In the genomic region with DNA sequence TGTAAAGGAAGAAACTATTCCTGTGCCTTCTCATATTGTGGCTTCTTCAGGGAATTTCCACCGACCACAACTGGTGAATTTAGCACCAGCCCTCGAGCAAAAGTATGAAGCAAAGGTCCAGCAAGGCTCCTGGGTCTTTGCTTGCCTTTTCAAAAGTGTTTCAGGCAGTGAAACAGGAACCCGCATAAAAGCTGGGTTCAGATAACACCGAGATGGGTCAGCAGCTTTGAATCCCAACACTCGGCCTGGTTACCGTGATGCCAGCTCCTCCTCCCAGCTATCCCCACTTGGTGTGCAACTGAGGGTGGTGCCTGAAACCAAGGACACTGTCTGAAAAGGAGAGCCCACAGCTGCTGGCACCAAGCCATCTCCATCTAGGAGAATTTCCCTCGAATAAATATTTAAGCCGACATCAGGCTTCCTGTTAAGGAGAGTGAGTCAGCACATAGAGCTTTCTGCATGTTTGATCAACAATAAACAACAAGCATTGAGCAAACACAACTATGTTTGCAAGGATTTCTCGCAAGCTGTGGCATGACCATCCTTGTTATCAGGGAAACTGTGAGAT, we compare ENCODE assay signal across 10 cellular contexts.
A peak's percentile ranks its signal among the peaks of the same experiment; 100 is the strongest.
DNase-seq lines count a peak whose midpoint lies in the region; ATAC-seq, FAIRE-seq and TF ChIP-seq lines count a peak whose summit lies in the region.
"Had no signal": no experiment of that assay in that cellular context is flagged by ENCODE, and none has a peak within 500 bp of the region (broad histone marks: within the 10 kb centered on the region; RNA-seq: fewer than 3 reads in every experiment).

No MANE protein-coding gene starts in this region.

- no peak for TF ChIP-seq CTCF in A549 (IDR thresholded peaks at IDR 0.05)
- TF ChIP-seq CTCF in astrocyte of the cerebellum (IDR thresholded peaks at IDR 0.05; ENCODE audit: low read depth, low read length, missing control alignments), result no peak
- TF ChIP-seq CTCF in GM23338 (conservative IDR thresholded peaks at IDR 0.05; ENCODE audit: low read depth in 2 of 2), result no peak

- H3K4me1 ChIP-seq in A549 (peaks cover 57% of the 10 kb centered on the region), GM23338 (ENCODE audit: insufficient read depth) (no peaks in the 10 kb centered on the region; the same call in 1 of the 2 replicates)

- H3K27ac ChIP-seq in A549 (peak overlapping the region; percentile 71 to 86), GM23338 (ENCODE audit: low read depth) (no peak overlapping the region)

- peaks cover 2 to 25% (median 4%) of the 10 kb centered on the region in 3 donors for H3K27me3 Mint-ChIP-seq in immature natural killer cell (ENCODE audit: low read depth in 3 of 3)
- H3K27me3 Mint-ChIP-seq in GM23338 (ENCODE audit: insufficient read depth, low read depth, poor library complexity), result peaks cover 1% of the 10 kb centered on the region

- FAIRE-seq in A549 (lab: Jason Lieb, UNC), result peak; percentile 99
- FAIRE-seq: G401.6, TTC549 had no signal

- H3K79me2 ChIP-seq in GM23338 (replicated peaks; ENCODE audit: insufficient read depth), result no peaks in the 10 kb centered on the region

- peaks cover 0 to 3% (median 0%) of the 10 kb centered on the region in 6 donors for H3K9me3 Mint-ChIP-seq in immature natural killer cell
- H3K9me3 Mint-ChIP-seq in GM23338, result no peaks in the 10 kb centered on the region

- no peaks in the 10 kb centered on the region for H3K27me3 ChIP-seq in GM23338 (ENCODE audit: insufficient read depth)

- peak overlapping the region; percentile 75 for H3K4me2 ChIP-seq in A549
- H3K4me2 ChIP-seq in GM23338, result no peak overlapping the region

- H4K20me1 ChIP-seq in GM23338 (replicated peaks; ENCODE audit: insufficient read depth), result no peaks in the 10 kb centered on the region

- H3K4me3 ChIP-seq in A549 (no peak overlapping the region), astrocyte of the cerebellum (ENCODE audit: low read depth, low read length) (no peak overlapping the region), GM23338 (no peak overlapping the region)

- peaks cover 3% of the 10 kb centered on the region; the same call in 1 of the 2 replicates for H3K9me2 ChIP-seq in GM23338 (ENCODE audit: insufficient read depth)

- peaks cover 4% of the 10 kb centered on the region; the same call in 1 of the 2 replicates for H3K36me3 ChIP-seq in GM23338 (ENCODE audit: insufficient read depth)

- in situ Hi-C loops in astrocyte of the cerebellum (cut with HindIII; ENCODE audit: low sequenced_read_pairs), result no loop called here

- no peak overlapping the region for H3K27ac Mint-ChIP-seq in immature natural killer cell
- no peak overlapping the region for H3K27ac Mint-ChIP-seq in GM23338

- no peak overlapping the region for H2AFZ ChIP-seq in GM23338

- no peak overlapping the region for H3K4me3 Mint-ChIP-seq in immature natural killer cell
- H3K4me3 Mint-ChIP-seq in GM23338, result no peak overlapping the region

- no peaks in the 10 kb centered on the region for H3F3A ChIP-seq in GM23338 (replicated peaks; ENCODE audit: low read depth)

- peaks cover 6 to 19% of the 10 kb centered on the region in 2 donors for H3K4me1 Mint-ChIP-seq in immature natural killer cell
- peaks cover 6% of the 10 kb centered on the region; the same call in 2 of the 3 replicates for H3K4me1 Mint-ChIP-seq in GM23338

- TF ChIP-seq EP300 in A549 (IDR thresholded peaks at IDR 0.05), result peak; percentile 85 to 86; a peak in 3 of 5 replicates

- WGBS in A549 (ENCODE audit: missing lambda C conversion rate), result 3% methylated on average over 9 of the region's 9 CpGs

- no peak for TF ChIP-seq POLR2A in A549 (IDR thresholded peaks at IDR 0.05; ENCODE audit: low read length)

- peak; percentile 36 to 57 for TF ChIP-seq RAD21 in A549 (conservative IDR thresholded peaks at IDR 0.05 in 1 of 2, IDR thresholded peaks at IDR 0.05 in 1 of 2)

- CTCF ChIA-PET in A549 (lab: Yijun Ruan, JAX), result interaction anchor here (1.3 to 4.3 kb wide), 5 partner anchors 70 to 226 kb away, joined by 3 to 23 read pairs (median 8); partner anchors contain the start of gene ANTXR1

- POLR2A ChIA-PET in A549 (lab: Yijun Ruan, JAX), result interaction anchor here (1.0 to 1.8 kb wide), 6 partner anchors 9 to 224 kb away, joined by 3 to 5 read pairs (median 3); no protein-coding TSS in a partner anchor

- H3K36me3 Mint-ChIP-seq in immature natural killer cell (no peaks in the 10 kb centered on the region), GM23338 (ENCODE audit: low read depth) (peaks cover 23% of the 10 kb centered on the region)

- intact Hi-C loops in left colon (cut with DNase I, micrococcal nuclease), result no loop called here

- ATAC-seq in A549 (peak; percentile 87 to 90), left colon (peak; percentile 41), GM23338 (no peak)

- DNase-seq in A549 (ENCODE audit: low read depth in 1 of 2, low spot score in 1 of 2) (peak; percentile 80 to 97), LHCN-M2 (ENCODE audit: low read depth) (peak; percentile 89), astrocyte of the cerebellum (ENCODE audit: low read depth) (peak; percentile 61), left colon (peak; percentile 33 to 63), iPS-NIHi11 (ENCODE audit: low spot score) (no peak), immature natural killer cell (no peak), epidermal melanocyte (ENCODE audit: insufficient read length, low spot score) (no peak), GM23338 (ENCODE audit: low spot score) (no peak)

- H3K9me3 ChIP-seq in A549, result no peaks in the 10 kb centered on the region

TF ChIP-seq in A549, 52 proteins besides CTCF, POLR2A, EP300 and RAD21 (continues in another document):
- TF ChIP-seq PBX3 (IDR thresholded peaks at IDR 0.05) (peak; percentile 82), FOSB (CRISPR knock-in tag; IDR thresholded peaks at IDR 0.05) (no peak)
- TF ChIP-seq, protein P1, sequence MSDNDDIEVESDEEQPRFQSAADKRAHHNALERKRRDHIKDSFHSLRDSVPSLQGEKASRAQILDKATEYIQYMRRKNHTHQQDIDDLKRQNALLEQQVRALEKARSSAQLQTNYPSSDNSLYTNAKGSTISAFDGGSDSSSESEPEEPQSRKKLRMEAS (IDR thresholded peaks at IDR 0.05), result peak; percentile 88

TF ChIP-seq in GM23338, 12 proteins besides CTCF, POLR2A, EP300 and RAD21:
- TF ChIP-seq ZNF114 (CRISPR knock-in tag; IDR thresholded peaks at IDR 0.05) (no peak), ZNF462 (CRISPR knock-in tag; IDR thresholded peaks at IDR 0.05) (no peak), CREB1 (CRISPR knock-in tag; IDR thresholded peaks at IDR 0.05; ENCODE audit: low read depth) (no peak), ZNF331 (CRISPR knock-in tag; IDR thresholded peaks at IDR 0.05; ENCODE audit: low read depth) (no peak)

Comparison
In these comparisons a context has a peak if more than half of its experiments do, and no peak if none do; other contexts are left out.
1. DNase-seq: peak in A549 (2 of 2), LHCN-M2 (single experiment), astrocyte of the cerebellum (single experiment) and left colon (2 of 2); none in iPS-NIHi11 (single experiment), immature natural killer cell (0 of 3), epidermal melanocyte (single experiment) and GM23338 (single experiment).